Comparison of ENCODE assay signal across 8 cellular contexts in the genomic region with DNA sequence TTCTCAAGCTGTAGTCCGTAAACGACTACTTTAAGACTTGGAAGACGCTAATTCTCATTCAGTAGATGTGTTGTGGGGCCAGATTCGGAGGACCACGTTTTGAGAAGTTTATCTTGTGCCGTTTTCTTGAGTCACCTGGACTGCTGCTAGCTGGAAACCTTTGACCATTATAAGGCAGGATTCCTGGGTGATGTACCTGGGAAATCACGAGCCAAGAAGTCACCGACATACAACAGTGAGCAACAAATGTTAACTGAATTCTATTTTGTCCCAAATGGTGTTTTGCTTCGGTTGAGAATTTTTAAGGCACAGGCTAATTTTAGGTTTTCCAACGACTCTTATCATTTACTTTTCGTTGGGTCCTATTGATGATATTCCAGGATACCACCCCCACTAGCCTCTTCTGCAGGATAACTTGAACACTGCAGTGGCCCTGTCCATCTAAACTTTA.
A peak's percentile ranks its signal among the peaks of the same experiment; 100 is the strongest.
DNase-seq lines count a peak whose midpoint lies in the region; ATAC-seq, FAIRE-seq and TF ChIP-seq lines count a peak whose summit lies in the region.

No MANE protein-coding gene starts in this region.

- WGBS in mesendoderm (ENCODE audit: extremely low coverage, insufficient coverage, low lambda C conversion rate) = no CpG with 5 or more reads among the region's 11 CpGs

- peak overlapping the region; percentile 95 for H2AK5ac ChIP-seq in mesendoderm (ENCODE audit: low read length)

- FAIRE-seq in bronchial epithelial cell (lab: Jason Lieb, UNC) = no peak

- H3K36me3 ChIP-seq in right atrium auricular region (no peaks in the 10 kb centered on the region), bronchial epithelial cell (ENCODE audit: control insufficient read depth, insufficient read depth, low read length) (no peaks in the 10 kb centered on the region), mesendoderm (ENCODE audit: control insufficient read depth, insufficient read depth, low read length) (no peaks in the 10 kb centered on the region), vagina (no peaks in the 10 kb centered on the region)

- POLR2A ChIA-PET in GM10248 (lab: Yijun Ruan, JAX) = interaction anchor here (0.6 to 6.1 kb wide), 13 partner anchors 13 to 1619 kb away, joined by 3 to 90 read pairs (median 5); a partner anchor contains a TSS

- H3K4me3 ChIP-seq in right atrium auricular region (peak overlapping the region; percentile 25 to 54), bronchial epithelial cell (ENCODE audit: low read depth, low read length) (peak overlapping the region; percentile 46), mesendoderm (ENCODE audit: low read length) (peak overlapping the region; percentile 90), vagina (peak overlapping the region; percentile 47 to 49)

- H3K79me1 ChIP-seq in mesendoderm (ENCODE audit: low read length) = no peaks in the 10 kb centered on the region

- peak overlapping the region; percentile 64 for H2BK120ac ChIP-seq in mesendoderm (ENCODE audit: low read depth, low read length)

- CTCF ChIA-PET in GM10248 (lab: Yijun Ruan, JAX) = interaction anchor here (1.0 to 9.8 kb wide), 8 partner anchors 13 to 209 kb away, joined by 3 to 133 read pairs (median 6); a partner anchor contains a TSS

- peak overlapping the region; percentile 44 for H3K4ac ChIP-seq in mesendoderm (ENCODE audit: low read depth, low read length)

- H3K56ac ChIP-seq in mesendoderm (ENCODE audit: low read length) = peak overlapping the region; percentile 99

- no peaks in the 10 kb centered on the region for H3K79me2 ChIP-seq in mesendoderm (ENCODE audit: control insufficient read depth, insufficient read depth, low read length)

- no peak for TF ChIP-seq CTCF in right atrium auricular region (IDR thresholded peaks at IDR 0.05)
- TF ChIP-seq CTCF in bronchial epithelial cell (IDR thresholded peaks at IDR 0.05; ENCODE audit: insufficient read depth, low read length, severe bottlenecking) = no peak
- TF ChIP-seq CTCF in vagina (IDR thresholded peaks at IDR 0.05) = no peak
- TF ChIP-seq CTCF in GM10248 (IDR thresholded peaks at IDR 0.05; ENCODE audit: control extremely low read depth, extremely low read depth, low read depth, missing control alignments) = no peak

- H3K9ac ChIP-seq in mesendoderm (ENCODE audit: low read length) = peak overlapping the region; percentile 100

- H3K27ac ChIP-seq in right atrium auricular region = peak overlapping the region; percentile 84 to 89
- H3K27ac ChIP-seq in mesendoderm (ENCODE audit: low read depth, low read length) = peak overlapping the region; percentile 79
- peak overlapping the region; percentile 70 for H3K27ac ChIP-seq in vagina

- H3K4me1 ChIP-seq in right atrium auricular region (peaks cover 0 to 26% of the 10 kb centered on the region in 2 donors), mesendoderm (ENCODE audit: control insufficient read depth, low read depth, low read length) (no peaks in the 10 kb centered on the region), vagina (peaks cover 16% of the 10 kb centered on the region)

- peak overlapping the region; percentile 80 for H3K4me2 ChIP-seq in mesendoderm (ENCODE audit: low read length)

- H3K23ac ChIP-seq in mesendoderm (ENCODE audit: low read length) = peak overlapping the region; percentile 90

- intact Hi-C loops in Right ventricle myocardium inferior (cut with DNase I) = loop anchor here (5.0 kb wide), 2 partner anchors 41 to 64 kb away; no protein-coding TSS in a partner anchor
- intact Hi-C loops in vagina (cut with DNase I) = no loop called here

- peak overlapping the region; percentile 68 for H4K5ac ChIP-seq in mesendoderm (ENCODE audit: low read length)

- H3K9me3 ChIP-seq in right atrium auricular region (no peaks in the 10 kb centered on the region), vagina (no peaks in the 10 kb centered on the region)

- H4K8ac ChIP-seq in mesendoderm (ENCODE audit: low read depth, low read length) = no peak overlapping the region

- peak overlapping the region; percentile 98 for H2BK5ac ChIP-seq in mesendoderm (ENCODE audit: low read length)

- ATAC-seq in Right ventricle myocardium inferior (no peak), HG03135 (IDR thresholded peaks at IDR 0.05; ENCODE audit: unreplicated experiment) (no peak)

- H3K18ac ChIP-seq in mesendoderm (ENCODE audit: low read length) = peak overlapping the region; percentile 86

- H3K27me3 ChIP-seq in right atrium auricular region = peaks cover 0 to 7% of the 10 kb centered on the region in 2 donors
- H3K27me3 ChIP-seq in bronchial epithelial cell (ENCODE audit: control insufficient read depth, insufficient read depth, low read length) = no peaks in the 10 kb centered on the region
- no peaks in the 10 kb centered on the region for H3K27me3 ChIP-seq in mesendoderm (ENCODE audit: insufficient read depth, low read length, poor library complexity)
- H3K27me3 ChIP-seq in vagina = no peaks in the 10 kb centered on the region

- H2BK15ac ChIP-seq in mesendoderm (replicated peaks; ENCODE audit: low read depth) = no peak overlapping the region

- no peak for TF ChIP-seq POLR2A in vagina (IDR thresholded peaks at IDR 0.05)

- DNase-seq in right atrium auricular region (ENCODE audit: low spot score) = no peak
- no peak for DNase-seq in Right ventricle myocardium inferior (ENCODE audit: missing footprints)
- no peak for DNase-seq in bronchial epithelial cell (ENCODE audit: low read depth)
- DNase-seq in mesendoderm = no peak
- DNase-seq in vagina (ENCODE audit: extremely low spot score in 2 of 2) = no peak
- no peak for DNase-seq in GM10248 (ENCODE audit: extremely low spot score)
- no peak for DNase-seq in GM03348 (ENCODE audit: low spot score)

Comparison
In these comparisons a context has a peak if more than half of its experiments do, and no peak if none do; other contexts are left out.
1. H3K4me3 ChIP-seq: peak in every context shown above with its lines; median percentile 90 in mesendoderm; 48 in vagina; 46 in bronchial epithelial cell; 40 in right atrium auricular region.